Comparison of ENCODE assay signal across 8 cellular contexts in the genomic region with DNA sequence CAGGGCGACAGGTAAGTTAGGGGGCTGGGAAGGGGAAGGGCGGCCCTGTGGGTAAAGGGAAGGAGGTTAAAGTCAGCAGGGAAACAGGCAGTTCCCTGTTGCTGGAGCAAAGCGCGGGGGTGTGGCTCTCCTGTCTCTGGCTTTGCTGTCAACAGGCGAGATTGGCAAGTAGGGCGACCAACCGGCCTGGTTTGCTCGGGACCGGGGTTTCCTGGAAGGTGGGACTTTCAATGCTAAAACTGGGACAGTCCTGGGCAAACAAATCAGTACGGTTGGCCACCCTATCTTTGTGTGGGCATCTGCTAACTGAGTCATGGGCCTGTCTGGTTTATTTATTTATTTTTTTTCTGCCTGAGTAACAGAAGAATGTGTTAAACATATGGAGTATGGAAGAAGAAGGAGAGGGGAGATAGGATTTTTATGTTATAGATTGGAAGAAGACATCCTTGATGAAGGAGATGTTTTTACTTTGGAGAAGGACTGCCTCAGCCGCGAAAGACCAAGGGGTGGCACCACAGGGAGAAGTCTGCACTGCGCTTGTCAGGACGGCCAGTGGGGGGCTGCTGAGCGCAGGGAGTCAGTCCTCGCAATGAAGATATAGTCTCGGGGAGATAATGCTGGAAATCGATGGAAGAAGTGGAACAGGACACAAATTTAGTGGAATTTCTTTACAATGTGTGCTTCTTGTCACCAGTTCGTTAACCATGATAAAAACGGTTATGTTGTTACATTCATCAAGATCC. TPM values are rescaled to one million over a fixed set of nuclear protein-coding genes. Genes with fewer than 3 reads are reported as not detected.
A peak's percentile ranks its signal among the peaks of the same experiment; 100 is the strongest.
DNase-seq lines count a peak whose midpoint lies in the region; ATAC-seq, FAIRE-seq and TF ChIP-seq lines count a peak whose summit lies in the region.

No MANE protein-coding gene starts in this region.

- H3K9me3 ChIP-seq in upper lobe of left lung = no peaks in the 10 kb centered on the region

- H3K9me3 Mint-ChIP-seq in nephron progenitor cell = no peaks in the 10 kb centered on the region

- H3K36me3 ChIP-seq in ACC112 (ENCODE audit: insufficient read depth, low read length) (no peaks in the 10 kb centered on the region), upper lobe of left lung (no peaks in the 10 kb centered on the region)

- ATAC-seq in HG03025 (IDR thresholded peaks at IDR 0.05; ENCODE audit: low FRiP score, unreplicated experiment) (peak; percentile 74), foreskin keratinocyte (peak; percentile 95), upper lobe of left lung (ENCODE audit: low FRiP score in 2 of 2) (peak; percentile 92 to 95)

- peaks cover 14% of the 10 kb centered on the region for H3K4me1 Mint-ChIP-seq in nephron progenitor cell

- TF ChIP-seq EP300 in upper lobe of left lung (IDR thresholded peaks at IDR 0.05) = no peak

- peak; percentile 63 for FAIRE-seq in GM18507 (lab: Jason Lieb, UNC)

- peak overlapping the region; percentile 90 for H2AFZ ChIP-seq in ACC112 (ENCODE audit: low read length, unreplicated experiment)

- TF ChIP-seq POLR2A in upper lobe of left lung (IDR thresholded peaks at IDR 0.05) = peak in 2 of 4 donors; percentile 35 to 47

- H3K27me3 ChIP-seq in ACC112 (ENCODE audit: insufficient read depth, low read length) (no peaks in the 10 kb centered on the region), foreskin keratinocyte (no peaks in the 10 kb centered on the region), upper lobe of left lung (no peaks in the 10 kb centered on the region)

- DNase-seq in GM18507 (ENCODE audit: extremely low spot score, insufficient read length, low read depth) = peak; percentile 25
- peak; percentile 60 to 75 for DNase-seq in NCI-H524 (lab: John Stamatoyannopoulos, UW)
- DNase-seq in activated naive CD4-positive, alpha-beta T cell (lab: John Stamatoyannopoulos, UW) = peak in 3 of 4 experiments; percentile 1 to 10 (median 3)
- DNase-seq in foreskin keratinocyte = peak; percentile 91 to 96
- peak; percentile 83 for DNase-seq in nephron progenitor cell
- DNase-seq in upper lobe of left lung = peak; percentile 49 to 93

- H3K27ac ChIP-seq in ACC112 (ENCODE audit: low read depth, low read length) (peak overlapping the region; percentile 59), foreskin keratinocyte (peak overlapping the region; percentile 43), upper lobe of left lung (peak overlapping the region in 2 of 4 donors; percentile 53 to 59)

- H3K79me2 ChIP-seq in ACC112 (ENCODE audit: control insufficient read depth, insufficient read depth, low read length, unreplicated experiment) = no peaks in the 10 kb centered on the region

- H3K36me3 Mint-ChIP-seq in nephron progenitor cell (ENCODE audit: low read depth) = no peaks in the 10 kb centered on the region

- peaks cover 7% of the 10 kb centered on the region for H3K27me3 Mint-ChIP-seq in nephron progenitor cell (ENCODE audit: low read depth, poor library complexity)

- TF ChIP-seq CTCF in foreskin keratinocyte (conservative IDR thresholded peaks at IDR 0.05) (peak; percentile 77), nephron progenitor cell (IDR thresholded peaks at IDR 0.05) (peak; percentile 66), upper lobe of left lung (IDR thresholded peaks at IDR 0.05) (peak; percentile 45 to 54 (median 52))

- H3K4me3 Mint-ChIP-seq in nephron progenitor cell = peak overlapping the region; percentile 73

- WGBS in upper lobe of left lung, 2 donors = 21 to 24% methylated on average over 20 of the region's 20 CpGs

- peak overlapping the region; percentile 3 for H3K27ac Mint-ChIP-seq in nephron progenitor cell

- peak overlapping the region; percentile 77 for H3K4me3 ChIP-seq in ACC112 (ENCODE audit: low read depth, low read length)
- peak overlapping the region in 3 of 4 donors; percentile 12 to 38 (median 35) for H3K4me3 ChIP-seq in upper lobe of left lung

- H3K4me1 ChIP-seq in ACC112 (ENCODE audit: control insufficient read depth, insufficient read depth, low read length, unreplicated experiment) (peaks cover 10% of the 10 kb centered on the region), foreskin keratinocyte (peaks cover 13% of the 10 kb centered on the region), upper lobe of left lung (peaks cover 0 to 5% (median 2%) of the 10 kb centered on the region in 4 donors)

RNA-seq across cellular contexts. Expression of a gene that starts 43.4 kb away (rescaled TPM):
- total RNA-seq in foreskin keratinocyte (1.1 and 1.3 TPM in 2 replicates), upper lobe of left lung (1 to 10 TPM in 5 of 6 donors, under 1 TPM in 1; 0.91 to 4.7 (median 2.8) TPM)
- polyA plus RNA-seq in foreskin keratinocyte = 0.35 and 0.56 TPM in 2 replicates

Comparison
In these comparisons a context has a peak if more than half of its experiments do, and no peak if none do; other contexts are left out.
1. DNase-seq: peak in every context shown above with its lines; median percentile 94 in foreskin keratinocyte; 83 in nephron progenitor cell; 71 in upper lobe of left lung; 68 in NCI-H524; 25 in GM18507; 3 in activated naive CD4-positive, alpha-beta T cell.